In genomic region chr4:54085284-54085683, GRCh38 we compare ENCODE assay signal across 10 cellular contexts. TPM values are rescaled to one million over a fixed set of nuclear protein-coding genes. Genes with fewer than 3 reads are reported as not detected.
DNase-seq lines count a peak whose midpoint lies in the region; ATAC-seq and TF ChIP-seq lines count a peak whose summit lies in the region.
"Had no signal": no experiment of that assay in that cellular context is flagged by ENCODE, and none has a peak within 500 bp of the region (broad histone marks: within the 10 kb centered on the region; RNA-seq: fewer than 3 reads in every experiment).

No MANE protein-coding gene starts in this region.

- no peak overlapping the region for H3K4me2 ChIP-seq in hepatocyte

- 14% methylated on average over 3 of the region's 3 CpGs for WGBS in right lobe of liver (ENCODE audit: insufficient coverage, low coverage, low lambda C conversion rate, missing lambda C conversion rate)
- 90% methylated on average over 3 of the region's 3 CpGs for WGBS in hepatocyte (ENCODE audit: low lambda C conversion rate, missing lambda C conversion rate)

- H3K36me3 ChIP-seq in right lobe of liver (no peaks in the 10 kb centered on the region), hepatocyte (replicated peaks; ENCODE audit: insufficient read depth, low read depth) (no peaks in the 10 kb centered on the region)

- H3K27ac ChIP-seq in right lobe of liver (peak overlapping the region in 1 of 3 donors; percentile 61), hepatocyte (no peak overlapping the region)

- H3K79me2 ChIP-seq in hepatocyte: no peaks in the 10 kb centered on the region

- H2AFZ ChIP-seq in hepatocyte: no peak overlapping the region

- H3K4me3 ChIP-seq in AG09309 (ENCODE audit: control insufficient read depth, low read depth, low read length) (no peak overlapping the region), right lobe of liver (no peak overlapping the region), hepatocyte (no peak overlapping the region)

- intact Hi-C loops in right lobe of liver (cut with DNase I): no loop called here

- no peak for TF ChIP-seq CTCF in AG09309 (IDR thresholded peaks at IDR 0.05; ENCODE audit: control insufficient read depth, insufficient read depth, low read depth, low read length, missing control alignments)
- TF ChIP-seq CTCF in right lobe of liver (IDR thresholded peaks at IDR 0.05): no peak
- TF ChIP-seq CTCF in hepatocyte (IDR thresholded peaks at IDR 0.05; ENCODE audit: poor library complexity): no peak

- H3K9me2 ChIP-seq in hepatocyte (replicated peaks; ENCODE audit: insufficient read depth): no peaks in the 10 kb centered on the region

- H3K9me3 ChIP-seq in right lobe of liver: no peaks in the 10 kb centered on the region
- H3K9me3 ChIP-seq in hepatocyte (ENCODE audit: low read depth): no peaks in the 10 kb centered on the region

- no peaks in the 10 kb centered on the region for H4K20me1 ChIP-seq in hepatocyte (ENCODE audit: insufficient read depth, poor library complexity, severe bottlenecking)

- H3K4me1 ChIP-seq in right lobe of liver (peaks cover 0 to 6% (median 0%) of the 10 kb centered on the region in 4 donors), hepatocyte (ENCODE audit: insufficient read depth) (no peaks in the 10 kb centered on the region)

- no peak for TF ChIP-seq POLR2A in right lobe of liver (IDR thresholded peaks at IDR 0.05)

- peak; percentile 69 for DNase-seq in AG09309 (ENCODE audit: low read depth)
- DNase-seq in NCI-H146 treated with DMSO at 0.1 percent for 48 hours (lab: John Stamatoyannopoulos, UW; ENCODE audit: unreplicated experiment): peak; percentile 68
- peak; percentile 88 for DNase-seq in dedifferentiated amniotic fluid mesenchymal stem cell (ENCODE audit: extremely low spot score)
- DNase-seq in right lobe of liver: peak in 1 of 3 donors; percentile 79
- DNase-seq in hepatocyte (ENCODE audit: low spot score): no peak
- no peak for DNase-seq in NCI-H510A (lab: John Stamatoyannopoulos, UW)
- no peak for DNase-seq in middle frontal gyrus (ENCODE audit: extremely low spot score, low spot score)
- DNase-seq: DMS79 treated with DMSO at 0.1 percent for 48 hours, NCI-H524 treated with DMSO at 0.1 percent for 48 hours had no signal

- H3K27me3 ChIP-seq in right lobe of liver: no peaks in the 10 kb centered on the region
- peaks cover 7% of the 10 kb centered on the region for H3K27me3 ChIP-seq in hepatocyte

- ATAC-seq in right lobe of liver (peak; percentile 88 to 96 (median 94)), GM21717 (IDR thresholded peaks at IDR 0.05; ENCODE audit: unreplicated experiment) (no peak)

RNA-seq across cellular contexts. Expression of gene GSX2, which starts 14.7 kb away (rescaled TPM):
- total RNA-seq in right lobe of liver: not detected
- not detected in 2 replicates for total RNA-seq in hepatocyte
- not detected in 2 replicates for polyA plus RNA-seq in hepatocyte

RNA-seq across cellular contexts. Expression of gene CHIC2, which starts 20.9 kb away (rescaled TPM):
- 10 to 100 TPM in 4 of 6 experiments, 1 to 10 TPM in 2; 8.4 to 22.9 (median 15.3) TPM for total RNA-seq in right lobe of liver
- total RNA-seq in hepatocyte: 69.6 and 70.0 TPM in 2 replicates
- polyA plus RNA-seq in hepatocyte: 51.3 and 61.8 TPM in 2 replicates

Comparison
In these comparisons a context has a peak if more than half of its experiments do, and no peak if none do; other contexts are left out.
1. DNase-seq: peak in AG09309 (single experiment), NCI-H146 treated with DMSO at 0.1 percent for 48 hours (single experiment) and dedifferentiated amniotic fluid mesenchymal stem cell (single experiment); none in hepatocyte (single experiment), NCI-H510A (single experiment) and middle frontal gyrus (single experiment).